In genomic region chr1:178774263-178774662, GRCh38 we compare ENCODE assay signal across 2 cellular contexts.
TF ChIP-seq lines count a peak whose summit lies in the region.

No MANE protein-coding gene starts in this region.

TF ChIP-seq in liver, 16 proteins besides CTCF, POLR2A, EP300 and RAD21 (continued from another document):
- TF ChIP-seq REST (IDR thresholded peaks at IDR 0.05) (no peak), FOXA1 (IDR thresholded peaks at IDR 0.05) (no peak), SP1 (IDR thresholded peaks at IDR 0.05) (no peak), RXRA (IDR thresholded peaks at IDR 0.05) (no peak)

TF ChIP-seq in WTC11, 78 proteins besides CTCF, POLR2A, EP300 and RAD21 (continued from another document):
- TF ChIP-seq TP53 (CRISPR knock-in tag; IDR thresholded peaks at IDR 0.05) (no peak), TEAD1 (CRISPR knock-in tag; IDR thresholded peaks at IDR 0.05) (no peak), NFE2L1 (CRISPR knock-in tag; IDR thresholded peaks at IDR 0.05) (no peak), CREM (CRISPR knock-in tag; IDR thresholded peaks at IDR 0.05) (no peak)
- TF ChIP-seq, protein P1, sequence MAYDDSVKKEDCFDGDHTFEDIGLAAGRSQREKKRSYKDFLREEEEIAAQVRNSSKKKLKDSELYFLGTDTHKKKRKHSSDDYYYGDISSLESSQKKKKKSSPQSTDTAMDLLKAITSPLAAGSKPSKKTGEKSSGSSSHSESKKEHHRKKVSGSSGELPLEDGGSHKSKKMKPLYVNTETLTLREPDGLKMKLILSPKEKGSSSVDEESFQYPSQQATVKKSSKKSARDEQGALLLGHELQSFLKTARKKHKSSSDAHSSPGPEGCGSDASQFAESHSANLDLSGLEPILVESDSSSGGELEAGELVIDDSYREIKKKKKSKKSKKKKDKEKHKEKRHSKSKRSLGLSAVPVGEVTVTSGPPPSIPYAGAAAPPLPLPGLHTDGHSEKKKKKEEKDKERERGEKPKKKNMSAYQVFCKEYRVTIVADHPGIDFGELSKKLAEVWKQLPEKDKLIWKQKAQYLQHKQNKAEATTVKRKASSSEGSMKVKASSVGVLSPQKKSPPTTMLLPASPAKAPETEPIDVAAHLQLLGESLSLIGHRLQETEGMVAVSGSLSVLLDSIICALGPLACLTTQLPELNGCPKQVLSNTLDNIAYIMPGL (CRISPR knock-in tag; IDR thresholded peaks at IDR 0.05) = no peak
- TF ChIP-seq, protein P2, sequence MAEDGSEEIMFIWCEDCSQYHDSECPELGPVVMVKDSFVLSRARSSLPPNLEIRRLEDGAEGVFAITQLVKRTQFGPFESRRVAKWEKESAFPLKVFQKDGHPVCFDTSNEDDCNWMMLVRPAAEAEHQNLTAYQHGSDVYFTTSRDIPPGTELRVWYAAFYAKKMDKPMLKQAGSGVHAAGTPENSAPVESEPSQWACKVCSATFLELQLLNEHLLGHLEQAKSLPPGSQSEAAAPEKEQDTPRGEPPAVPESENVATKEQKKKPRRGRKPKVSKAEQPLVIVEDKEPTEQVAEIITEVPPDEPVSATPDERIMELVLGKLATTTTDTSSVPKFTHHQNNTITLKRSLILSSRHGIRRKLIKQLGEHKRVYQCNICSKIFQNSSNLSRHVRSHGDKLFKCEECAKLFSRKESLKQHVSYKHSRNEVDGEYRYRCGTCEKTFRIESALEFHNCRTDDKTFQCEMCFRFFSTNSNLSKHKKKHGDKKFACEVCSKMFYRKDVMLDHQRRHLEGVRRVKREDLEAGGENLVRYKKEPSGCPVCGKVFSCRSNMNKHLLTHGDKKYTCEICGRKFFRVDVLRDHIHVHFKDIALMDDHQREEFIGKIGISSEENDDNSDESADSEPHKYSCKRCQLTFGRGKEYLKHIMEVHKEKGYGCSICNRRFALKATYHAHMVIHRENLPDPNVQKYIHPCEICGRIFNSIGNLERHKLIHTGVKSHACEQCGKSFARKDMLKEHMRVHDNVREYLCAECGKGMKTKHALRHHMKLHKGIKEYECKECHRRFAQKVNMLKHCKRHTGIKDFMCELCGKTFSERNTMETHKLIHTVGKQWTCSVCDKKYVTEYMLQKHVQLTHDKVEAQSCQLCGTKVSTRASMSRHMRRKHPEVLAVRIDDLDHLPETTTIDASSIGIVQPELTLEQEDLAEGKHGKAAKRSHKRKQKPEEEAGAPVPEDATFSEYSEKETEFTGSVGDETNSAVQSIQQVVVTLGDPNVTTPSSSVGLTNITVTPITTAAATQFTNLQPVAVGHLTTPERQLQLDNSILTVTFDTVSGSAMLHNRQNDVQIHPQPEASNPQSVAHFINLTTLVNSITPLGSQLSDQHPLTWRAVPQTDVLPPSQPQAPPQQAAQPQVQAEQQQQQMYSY (CRISPR knock-in tag; IDR thresholded peaks at IDR 0.05) = no peak
